Comparison of ENCODE assay signal across 1 cellular context in genomic region chr16:13919330-13919682, GRCh38.
TF ChIP-seq lines count a peak whose summit lies in the region.

No MANE protein-coding gene starts in this region.

TF ChIP-seq in HCT116, 20 proteins besides CTCF, POLR2A, EP300 and RAD21 (continued from another document):
- TF ChIP-seq, protein P1, sequence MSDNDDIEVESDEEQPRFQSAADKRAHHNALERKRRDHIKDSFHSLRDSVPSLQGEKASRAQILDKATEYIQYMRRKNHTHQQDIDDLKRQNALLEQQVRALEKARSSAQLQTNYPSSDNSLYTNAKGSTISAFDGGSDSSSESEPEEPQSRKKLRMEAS (IDR thresholded peaks at IDR 0.05) = 0 out of 2 replicates have a peak, but pooled peaks have one; percentile 1
- TF ChIP-seq ELF1 (IDR thresholded peaks at IDR 0.05; ENCODE audit: borderline replicate concordance, low read depth) = no peak
